ENCODE assay signal across 1 cellular context in the genomic region with DNA sequence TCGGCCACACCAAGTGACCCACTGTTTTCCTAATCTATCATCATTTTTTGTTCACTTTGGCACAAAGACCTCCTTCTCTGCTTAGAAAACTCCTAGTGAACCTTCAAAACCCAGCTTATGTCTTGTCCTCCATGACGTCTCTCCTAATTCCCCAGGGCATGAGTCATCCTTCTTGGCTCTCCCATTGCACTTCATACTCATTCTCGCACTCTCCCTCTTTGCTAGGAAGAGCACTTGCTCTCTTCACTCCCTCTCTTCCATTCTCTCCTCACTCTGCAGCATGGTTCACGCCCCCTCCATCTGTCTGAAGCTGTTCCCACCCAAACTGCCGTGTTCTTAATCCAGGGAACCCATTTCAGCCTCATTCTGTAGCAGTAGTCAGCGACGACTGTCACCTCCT.
TF ChIP-seq lines count a peak whose summit lies in the region.

No MANE protein-coding gene starts in this region.

TF ChIP-seq in H1, 55 proteins besides CTCF, POLR2A, EP300 and RAD21 (continued from another document):
- TF ChIP-seq RBBP5 (IDR thresholded peaks at IDR 0.05; ENCODE audit: borderline replicate concordance, low read depth, low read length) = no peak
